In the genomic region with DNA sequence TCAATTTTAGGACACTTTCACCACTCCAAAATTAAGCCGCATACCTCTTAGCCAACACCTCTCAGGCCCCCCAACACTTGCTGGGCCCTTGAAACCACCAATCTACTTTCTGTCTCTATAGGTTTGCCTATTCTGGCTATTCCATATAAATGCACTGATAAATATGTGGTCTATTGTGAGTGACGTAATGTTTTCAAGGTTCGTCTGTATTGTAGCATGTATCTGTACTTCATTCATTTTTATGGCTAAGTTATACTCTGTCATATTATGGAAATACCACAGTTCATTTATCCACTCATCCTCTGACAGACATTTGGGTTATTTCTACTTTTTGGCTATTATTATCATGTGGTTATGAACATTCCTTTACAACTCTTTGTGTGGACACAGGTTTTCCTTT, we compare ENCODE assay signal across 11 cellular contexts.
"Had no signal": no experiment of that assay in that cellular context is flagged by ENCODE, and none has a peak within 500 bp of the region (broad histone marks: within the 10 kb centered on the region; RNA-seq: fewer than 3 reads in every experiment).

No MANE protein-coding gene starts in this region.

- H3K4me3 ChIP-seq: GM23248, GM23338, HAP-1 had no signal

- H2AFZ ChIP-seq: GM23248, GM23338 had no signal

- H3K9me3 ChIP-seq: HAP-1 had no signal

- H3K9ac ChIP-seq: GM23248 had no signal

- H3K36me3 ChIP-seq: HAP-1 had no signal

- H3K27ac ChIP-seq: GM23248 had no signal

- H3K4me2 ChIP-seq: GM23338 had no signal

- FAIRE-seq: H1, H54 had no signal

- DNase-seq: GM23248, GOT3, H7, H9, HCEC 1CT, HFFc6 had no signal

- H3K4me1 ChIP-seq: HAP-1 had no signal

- ATAC-seq: GM23338, HCT116 had no signal
